11 cellular contexts compared by ENCODE assay signal in genomic region chr1:202291961-202292712, GRCh38. TPM values are rescaled to one million over a fixed set of nuclear protein-coding genes. Genes with fewer than 3 reads are reported as not detected.
DNase-seq lines count a peak whose midpoint lies in the region; ATAC-seq and TF ChIP-seq lines count a peak whose summit lies in the region.
"Had no signal": no experiment of that assay in that cellular context is flagged by ENCODE, and none has a peak within 500 bp of the region (broad histone marks: within the 10 kb centered on the region; RNA-seq: fewer than 3 reads in every experiment).

No MANE protein-coding gene starts in this region.

- H3K27me3 ChIP-seq in neural progenitor cell, result no peaks in the 10 kb centered on the region
- no peaks in the 10 kb centered on the region for H3K27me3 ChIP-seq in GM23338 (ENCODE audit: insufficient read depth)
- H3K27me3 ChIP-seq: pancreas had no signal

- no peaks in the 10 kb centered on the region; the same call in 1 of the 2 replicates for H3K9me2 ChIP-seq in GM23338 (ENCODE audit: insufficient read depth)

- H3K9me3 Mint-ChIP-seq in neural progenitor cell, result no peaks in the 10 kb centered on the region
- H3K9me3 Mint-ChIP-seq in GM23338, result no peaks in the 10 kb centered on the region

- H3K9me3 ChIP-seq in neural progenitor cell (ENCODE audit: low read depth), result no peaks in the 10 kb centered on the region
- H3K9me3 ChIP-seq: pancreas had no signal

- intact Hi-C loops in lower leg skin (cut with DNase I; ENCODE audit: low total_unique reads), result no loop called here

- ATAC-seq in GM23338 (no peak), GM19397 (IDR thresholded peaks at IDR 0.05; ENCODE audit: unreplicated experiment) (no peak)

- no peak for TF ChIP-seq POLR2A in lower leg skin (IDR thresholded peaks at IDR 0.05)

- H3K79me2 ChIP-seq in neural progenitor cell (ENCODE audit: low read depth) (no peaks in the 10 kb centered on the region), GM23338 (replicated peaks; ENCODE audit: insufficient read depth) (no peaks in the 10 kb centered on the region)

- H3K4me2 ChIP-seq in neural progenitor cell (no peak overlapping the region), GM23338 (no peak overlapping the region)

- peaks cover 6% of the 10 kb centered on the region for H3K4me1 Mint-ChIP-seq in neural progenitor cell
- H3K4me1 Mint-ChIP-seq in GM23338, result no peaks in the 10 kb centered on the region

- 80% methylated on average over 5 of the region's 5 CpGs for WGBS in lower leg skin, 2 donors

- no peaks in the 10 kb centered on the region for H4K20me1 ChIP-seq in neural progenitor cell (ENCODE audit: low read depth)
- no peaks in the 10 kb centered on the region for H4K20me1 ChIP-seq in GM23338 (replicated peaks; ENCODE audit: insufficient read depth)

- DNase-seq in EH (ENCODE audit: low read depth) (peak; percentile 83), NCI-H524 (lab: John Stamatoyannopoulos, UW) (peak; percentile 43 to 69), dermis blood vessel endothelial cell (peak; percentile 82), neural progenitor cell (ENCODE audit: low spot score) (no peak), GM23338 (ENCODE audit: low spot score) (no peak), lower leg skin (ENCODE audit: low spot score in 2 of 2) (no peak), COR-L47 (lab: John Stamatoyannopoulos, UW) (no peak)
- DNase-seq: NCI-H2107, pancreas had no signal

- H3K27ac Mint-ChIP-seq in neural progenitor cell, result peak overlapping the region; percentile 67
- H3K27ac Mint-ChIP-seq in GM23338, result no peak overlapping the region
- H3K27ac Mint-ChIP-seq: activated naive CD8-positive, alpha-beta T cell had no signal

- no peak overlapping the region for H3K9ac ChIP-seq in neural progenitor cell

- H3K27ac ChIP-seq in neural progenitor cell, result no peak overlapping the region
- no peak overlapping the region for H3K27ac ChIP-seq in GM23338 (ENCODE audit: low read depth)
- H3K27ac ChIP-seq: pancreas had no signal

- H3F3A ChIP-seq in neural progenitor cell (ENCODE audit: low read depth) (no peaks in the 10 kb centered on the region), GM23338 (replicated peaks; ENCODE audit: low read depth) (no peaks in the 10 kb centered on the region)

- no peak overlapping the region for H2AFZ ChIP-seq in neural progenitor cell (replicated peaks)
- H2AFZ ChIP-seq in GM23338, result no peak overlapping the region

- H3K36me3 Mint-ChIP-seq in neural progenitor cell (no peaks in the 10 kb centered on the region), GM23338 (ENCODE audit: low read depth) (no peaks in the 10 kb centered on the region)
- H3K36me3 Mint-ChIP-seq: activated naive CD8-positive, alpha-beta T cell had no signal

- H3K4me3 ChIP-seq in neural progenitor cell (no peak overlapping the region), GM23338 (no peak overlapping the region), lower leg skin (ENCODE audit: low read depth, poor library complexity, severe bottlenecking) (no peak overlapping the region)
- H3K4me3 ChIP-seq: pancreas had no signal

- H3K4me1 ChIP-seq in neural progenitor cell (peaks cover 10% of the 10 kb centered on the region), GM23338 (ENCODE audit: insufficient read depth) (no peaks in the 10 kb centered on the region)

- H3K4me3 Mint-ChIP-seq in neural progenitor cell, result no peak overlapping the region
- H3K4me3 Mint-ChIP-seq in GM23338, result no peak overlapping the region
- H3K4me3 Mint-ChIP-seq: activated naive CD8-positive, alpha-beta T cell had no signal

- H3K27me3 Mint-ChIP-seq in neural progenitor cell (ENCODE audit: insufficient read depth, low read depth) (peaks cover 11% of the 10 kb centered on the region), GM23338 (ENCODE audit: insufficient read depth, low read depth, poor library complexity) (peaks cover 2% of the 10 kb centered on the region)
- H3K27me3 Mint-ChIP-seq: activated naive CD8-positive, alpha-beta T cell had no signal

- TF ChIP-seq CTCF in neural progenitor cell (IDR thresholded peaks at IDR 0.05) (no peak), GM23338 (conservative IDR thresholded peaks at IDR 0.05; ENCODE audit: low read depth in 2 of 2) (no peak), lower leg skin (IDR thresholded peaks at IDR 0.05) (no peak)

- H3K36me3 ChIP-seq in neural progenitor cell (no peaks in the 10 kb centered on the region), GM23338 (ENCODE audit: insufficient read depth) (no peaks in the 10 kb centered on the region)
- H3K36me3 ChIP-seq: pancreas had no signal

TF ChIP-seq in GM23338, 12 proteins besides CTCF, POLR2A, EP300 and RAD21 (continues in another document):
- TF ChIP-seq EZH2 (IDR thresholded peaks at IDR 0.05; ENCODE audit: low read depth, unreplicated experiment) (no peak), ZNF462 (CRISPR knock-in tag; IDR thresholded peaks at IDR 0.05) (no peak), JUNB (IDR thresholded peaks at IDR 0.05; ENCODE audit: unreplicated experiment) (no peak), ETS1 (IDR thresholded peaks at IDR 0.05) (no peak)

RNA-seq across cellular contexts. Expression of gene UBE2T, which starts 49.6 kb away (rescaled TPM):
- 14.5 and 34.9 TPM in 2 replicates for total RNA-seq in dermis blood vessel endothelial cell
- total RNA-seq in neural progenitor cell (ENCODE audit: low replicate concordance), result 71.5 and 88.1 TPM in 2 replicates
- 91.4 and 96.8 TPM in 2 replicates for total RNA-seq in GM23338 (2014; rRNA removed; shearing (Covaris generic))
- 127 and 136 TPM in 2 replicates for polyA plus RNA-seq in GM23338 (2016; fragmentation: Nextera tagmentation; extraction: Ambion mirVana)
- total RNA-seq in lower leg skin, result 1 to 10 TPM; 1.2 to 3.5 (median 2.8) TPM

RNA-seq across cellular contexts. Expression of gene PPP1R12B, which starts 56.4 kb away (rescaled TPM):
- 12.1 and 15.8 TPM in 2 replicates for total RNA-seq in dermis blood vessel endothelial cell
- total RNA-seq in neural progenitor cell (ENCODE audit: low replicate concordance), result 17.5 and 21.8 TPM in 2 replicates
- 13.8 and 29.2 TPM in 2 replicates for total RNA-seq in GM23338 (2014; rRNA removed; shearing (Covaris generic))
- 9.1 and 13.2 TPM in 2 replicates for polyA plus RNA-seq in GM23338 (2016; fragmentation: Nextera tagmentation; extraction: Ambion mirVana)
- total RNA-seq in lower leg skin, result 10 to 100 TPM; 14.6 to 50.8 (median 30.6) TPM

Comparison
In these comparisons a context has a peak if more than half of its experiments do, and no peak if none do; other contexts are left out.
1. DNase-seq: peak in EH (single experiment), NCI-H524 (2 of 2) and dermis blood vessel endothelial cell (single experiment); none in neural progenitor cell (single experiment), GM23338 (single experiment), lower leg skin (0 of 2) and COR-L47 (single experiment).